7 cellular contexts compared by ENCODE assay signal in the genomic region with DNA sequence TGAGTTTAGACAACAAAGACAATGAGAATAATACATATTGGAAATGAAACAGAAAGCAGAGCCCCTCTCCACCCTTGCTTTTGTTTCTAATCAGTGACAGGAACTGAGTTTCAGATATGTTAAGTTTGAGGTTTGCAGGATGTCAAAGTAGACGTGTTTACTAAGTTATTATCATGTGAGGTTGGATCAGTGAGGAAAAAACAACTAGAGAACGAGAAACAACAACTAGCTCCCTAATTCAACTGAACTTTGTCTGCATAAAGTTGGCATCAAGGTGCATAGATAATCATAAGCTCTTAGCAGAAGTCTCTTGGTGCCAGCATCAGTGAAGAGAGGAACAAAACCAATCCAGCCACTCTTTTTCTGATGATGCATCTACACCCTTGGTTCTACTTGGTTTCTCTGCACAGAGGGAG.
DNase-seq lines count a peak whose midpoint lies in the region; ATAC-seq and TF ChIP-seq lines count a peak whose summit lies in the region.

No MANE protein-coding gene starts in this region.

- no peak for DNase-seq in Peyer's patch
- no peak for DNase-seq in osteoblast (ENCODE audit: insufficient read length, low spot score, missing footprints)
- no peak for DNase-seq in adrenal gland
- no peak for DNase-seq in erythroblast (lab: John Stamatoyannopoulos, UW)
- DNase-seq in stimulated activated naive B cell treated with anti-CD40 and anti-IgM and Interleukin-4, amounts not matched to agents 10 μg/mL and 1 μg/mL and 100 μg/mL, for 72 hours = no peak

- H3K27ac ChIP-seq in Peyer's patch (peak overlapping the region in 3 of 4 donors; percentile 34 to 67 (median 44)), osteoblast (ENCODE audit: low read depth, low read length) (peak overlapping the region; percentile 24), adrenal gland (peak overlapping the region in 1 of 5 donors; percentile 2)

- intact Hi-C loops in adrenal gland (cut with DNase I) = no loop called here

- H3K79me2 ChIP-seq in osteoblast (ENCODE audit: insufficient read depth, low read length) = no peaks in the 10 kb centered on the region

- ATAC-seq in GM19043 (IDR thresholded peaks at IDR 0.05; ENCODE audit: low read depth, unreplicated experiment) (peak; percentile 90), HG02610 (IDR thresholded peaks at IDR 0.05; ENCODE audit: unreplicated experiment) (peak; percentile 90)
- no peak for ATAC-seq in stimulated activated naive B cell treated with anti-CD40 and anti-IgM and Interleukin-4, amounts not matched to agents 10 μg/mL and 1 μg/mL and 100 μg/mL, for 72 hours (replicated peaks)

- H3K4me3 ChIP-seq in Peyer's patch = no peak overlapping the region
- no peak overlapping the region for H3K4me3 ChIP-seq in osteoblast (ENCODE audit: insufficient read depth, low read length)
- no peak overlapping the region for H3K4me3 ChIP-seq in adrenal gland

- WGBS in adrenal gland, 4 donors = 40 to 48% (median 45%) methylated on average over 2 of the region's 2 CpGs

- no peaks in the 10 kb centered on the region for H3K27me3 ChIP-seq in Peyer's patch
- H3K27me3 ChIP-seq in osteoblast (ENCODE audit: insufficient read depth, low read length) = no peaks in the 10 kb centered on the region
- no peaks in the 10 kb centered on the region for H3K27me3 ChIP-seq in adrenal gland

- no peak overlapping the region for H3K4me2 ChIP-seq in osteoblast (ENCODE audit: insufficient read depth, low read length)

- no peaks in the 10 kb centered on the region for H3K36me3 ChIP-seq in Peyer's patch
- no peaks in the 10 kb centered on the region for H3K36me3 ChIP-seq in osteoblast (ENCODE audit: insufficient read depth, low read length)
- H3K36me3 ChIP-seq in adrenal gland (replicated peaks in 1 of 2) = no peaks in the 10 kb centered on the region

- H3K4me3 Mint-ChIP-seq in stimulated activated naive B cell treated with anti-CD40 and anti-IgM and Interleukin-4, amounts not matched to agents 10 μg/mL and 1 μg/mL and 100 μg/mL, for 72 hours = no peak overlapping the region

- no peaks in the 10 kb centered on the region for H3K4me1 ChIP-seq in Peyer's patch
- peaks cover 15% of the 10 kb centered on the region for H3K4me1 ChIP-seq in osteoblast (ENCODE audit: insufficient read depth, low read length)
- H3K4me1 ChIP-seq in adrenal gland (replicated peaks in 1 of 2) = no peaks in the 10 kb centered on the region

- H3K9me3 Mint-ChIP-seq in stimulated activated naive B cell treated with anti-CD40 and anti-IgM and Interleukin-4, amounts not matched to agents 10 μg/mL and 1 μg/mL and 100 μg/mL, for 72 hours = no peaks in the 10 kb centered on the region

- TF ChIP-seq POLR2A in Peyer's patch (IDR thresholded peaks at IDR 0.05) (no peak), adrenal gland (IDR thresholded peaks at IDR 0.05) (no peak), erythroblast (IDR thresholded peaks at IDR 0.05; ENCODE audit: low read length) (no peak)

- no peaks in the 10 kb centered on the region for H3K27me3 Mint-ChIP-seq in stimulated activated naive B cell treated with anti-CD40 and anti-IgM and Interleukin-4, amounts not matched to agents 10 μg/mL and 1 μg/mL and 100 μg/mL, for 72 hours

- H3K9me3 ChIP-seq in Peyer's patch (no peaks in the 10 kb centered on the region), osteoblast (ENCODE audit: low read depth, low read length) (no peaks in the 10 kb centered on the region), adrenal gland (replicated peaks in 1 of 3) (no peaks in the 10 kb centered on the region)

- H3K4me1 Mint-ChIP-seq in stimulated activated naive B cell treated with anti-CD40 and anti-IgM and Interleukin-4, amounts not matched to agents 10 μg/mL and 1 μg/mL and 100 μg/mL, for 72 hours = no peaks in the 10 kb centered on the region

- H3K27ac Mint-ChIP-seq in stimulated activated naive B cell treated with anti-CD40 and anti-IgM and Interleukin-4, amounts not matched to agents 10 μg/mL and 1 μg/mL and 100 μg/mL, for 72 hours = no peak overlapping the region

- no peaks in the 10 kb centered on the region for H4K20me1 ChIP-seq in osteoblast (ENCODE audit: insufficient read depth, low read length)

- TF ChIP-seq CTCF in Peyer's patch (IDR thresholded peaks at IDR 0.05) (no peak), osteoblast (IDR thresholded peaks at IDR 0.05; ENCODE audit: extremely low read depth, low read depth, low read length) (no peak), adrenal gland (IDR thresholded peaks at IDR 0.05) (no peak)

- no peak overlapping the region for H2AFZ ChIP-seq in osteoblast (ENCODE audit: low read length)

- H3K36me3 Mint-ChIP-seq in stimulated activated naive B cell treated with anti-CD40 and anti-IgM and Interleukin-4, amounts not matched to agents 10 μg/mL and 1 μg/mL and 100 μg/mL, for 72 hours = no peaks in the 10 kb centered on the region

Comparison
In these comparisons a context has a peak if more than half of its experiments do, and no peak if none do; other contexts are left out.
1. ATAC-seq: peak in GM19043 (single experiment) and HG02610 (single experiment); none in stimulated activated naive B cell treated with anti-CD40 and anti-IgM and Interleukin-4, amounts not matched to agents 10 μg/mL and 1 μg/mL and 100 μg/mL, for 72 hours (0 of 2).